ENCODE assay signal across 11 cellular contexts in the genomic region with DNA sequence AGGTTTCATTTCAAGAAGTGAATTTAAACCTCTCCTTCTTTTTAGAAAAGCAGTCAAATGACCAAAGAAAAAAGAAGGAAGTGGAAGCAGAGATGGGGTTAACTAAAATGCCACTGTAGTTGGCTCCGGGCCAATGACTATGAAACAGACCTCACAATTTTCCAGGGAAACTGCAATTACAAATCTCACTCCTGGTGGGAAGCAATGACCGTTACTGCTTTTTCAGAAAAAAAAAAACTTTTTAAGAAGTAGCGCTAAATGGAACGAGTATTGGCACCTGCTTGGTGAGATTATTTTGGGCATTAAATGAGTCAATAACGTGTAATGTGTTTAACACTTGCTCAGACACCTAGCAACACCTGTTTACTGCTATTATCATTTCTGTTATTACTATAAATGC. TPM values are rescaled to one million over a fixed set of nuclear protein-coding genes. Genes with fewer than 3 reads are reported as not detected.
DNase-seq lines count a peak whose midpoint lies in the region; ATAC-seq and TF ChIP-seq lines count a peak whose summit lies in the region.
"Had no signal": no experiment of that assay in that cellular context is flagged by ENCODE, and none has a peak within 500 bp of the region (broad histone marks: within the 10 kb centered on the region; RNA-seq: fewer than 3 reads in every experiment).

No MANE protein-coding gene starts in this region.

- H3K27ac ChIP-seq in gastrocnemius medialis = peak overlapping the region in 3 of 4 donors; percentile 59 to 67 (median 66)
- peak overlapping the region in 2 of 5 donors; percentile 35 to 78 for H3K27ac ChIP-seq in stomach
- H3K27ac ChIP-seq: SK-N-MC had no signal

- H3K4me1 ChIP-seq in gastrocnemius medialis (peaks cover 13 to 22% of the 10 kb centered on the region in 2 donors), stomach (peaks cover 0 to 28% (median 20%) of the 10 kb centered on the region in 4 donors)

- in situ Hi-C loops in astrocyte of the spinal cord (cut with HindIII; ENCODE audit: low sequenced_read_pairs) (loop anchor here (25.0 kb wide), 1 partner anchor 297 kb away; no protein-coding TSS in a partner anchor), gastrocnemius medialis (cut with MboI; ENCODE audit: low sequenced_read_pairs in 4 of 4) (loop anchor here in 2 of 4 donors (25.0 kb wide), 2 partner anchors 297 to 422 kb away; no protein-coding TSS in a partner anchor)

- TF ChIP-seq CTCF in astrocyte of the spinal cord (IDR thresholded peaks at IDR 0.05; ENCODE audit: low read depth, low read length) (no peak), gastrocnemius medialis (IDR thresholded peaks at IDR 0.05 in 4 of 5, conservative IDR thresholded peaks at IDR 0.05 in 1 of 5) (no peak), stomach (IDR thresholded peaks at IDR 0.05) (no peak)

- H3K4me3 ChIP-seq in astrocyte of the spinal cord (ENCODE audit: low read depth, low read length) (peak overlapping the region; percentile 60), gastrocnemius medialis (peak overlapping the region; percentile 58 to 67 (median 62)), stomach (peak overlapping the region in 1 of 4 donors; percentile 50)

- 13 to 25% (median 17%) methylated on average over 5 of the region's 5 CpGs for WGBS in stomach, 5 donors

- no peak for TF ChIP-seq EP300 in stomach (IDR thresholded peaks at IDR 0.05)

- ATAC-seq in GM18867 (IDR thresholded peaks at IDR 0.05; ENCODE audit: unreplicated experiment) (peak; percentile 49), gastrocnemius medialis (no peak), GM21515 (IDR thresholded peaks at IDR 0.05; ENCODE audit: unreplicated experiment) (no peak)

- TF ChIP-seq POLR2A in gastrocnemius medialis (IDR thresholded peaks at IDR 0.05) = no peak
- TF ChIP-seq POLR2A in stomach (IDR thresholded peaks at IDR 0.05) = no peak

- intact Hi-C loops in gastrocnemius medialis (cut with DNase I; ENCODE audit: low total_unique reads) (loop anchor here (5.0 to 10.0 kb wide), 3 partner anchors 99 to 307 kb away; no protein-coding TSS in a partner anchor), stomach (cut with DNase I; ENCODE audit: low total_unique reads) (loop anchor here (10.0 kb wide), 1 partner anchor 189 kb away; no protein-coding TSS in a partner anchor)

- H3K36me3 ChIP-seq in gastrocnemius medialis = no peaks in the 10 kb centered on the region
- H3K36me3 ChIP-seq in stomach = no peaks in the 10 kb centered on the region

- no peaks in the 10 kb centered on the region for H3K27me3 ChIP-seq in gastrocnemius medialis
- peaks cover 0 to 46% (median 14%) of the 10 kb centered on the region in 3 donors for H3K27me3 ChIP-seq in stomach

- DNase-seq in LHCN-M2 (ENCODE audit: low read depth) (peak; percentile 25), astrocyte of the spinal cord (ENCODE audit: low read depth, low spot score) (peak; percentile 42), gastrocnemius medialis (no peak), stomach (no peak)
- DNase-seq in activated CD8-positive, alpha-beta memory T cell treated with anti-CD3 and anti-CD28 coated beads for 24 hours = no peak
- DNase-seq: GF-D8, hippocampal formation, NCI-H1694 treated with DMSO at 0.1 percent for 48 hours had no signal

- H3K9me3 ChIP-seq in gastrocnemius medialis (no peaks in the 10 kb centered on the region), stomach (no peaks in the 10 kb centered on the region)

RNA-seq across cellular contexts. Expression of gene SFRP4, which starts 1.2 kb away (rescaled TPM):
- 0.32 and 0.46 TPM in 2 replicates for total RNA-seq in LHCN-M2 (2014; rRNA removed)
- polyA plus RNA-seq in LHCN-M2 (2012) = 1.5 TPM
- under 1 TPM in 3 of 4 donors, not detected in 1; 0.24 to 0.98 (median 0.71) TPM for total RNA-seq in gastrocnemius medialis
- total RNA-seq in stomach = 1 to 10 TPM in 1 of 5 donors, under 1 TPM in 1, not detected in 3; 0.29 to 7.9 TPM
- 1 to 10 TPM in 1 of 3 donors, under 1 TPM in 2; 0.37 to 1.1 (median 0.45) TPM for polyA plus RNA-seq in stomach

RNA-seq across cellular contexts. Expression of gene EPDR1, which starts 5.0 kb away (rescaled TPM):
- total RNA-seq in LHCN-M2 (2014; rRNA removed) (99.6 and 105 TPM in 2 replicates), gastrocnemius medialis (10 to 100 TPM; 32.2 to 60.2 (median 47.5) TPM), stomach (10 to 100 TPM in 1 of 5 donors, 1 to 10 TPM in 3, not detected in 1; 1.2 to 11.7 (median 6.1) TPM)
- 62.7 TPM for polyA plus RNA-seq in LHCN-M2 (2012)
- polyA plus RNA-seq in stomach = 1 to 10 TPM; 1.4 to 2.6 (median 1.5) TPM

Comparison
In these comparisons a context has a peak if more than half of its experiments do, and no peak if none do; other contexts are left out.
1. DNase-seq: peak in LHCN-M2 (single experiment) and astrocyte of the spinal cord (single experiment); none in gastrocnemius medialis (0 of 2), stomach (single experiment) and activated CD8-positive, alpha-beta memory T cell treated with anti-CD3 and anti-CD28 coated beads for 24 hours (single experiment).